Comparison of ENCODE assay signal across 20 cellular contexts in genomic region chr7:40234046-40234445, GRCh38.
DNase-seq lines count a peak whose midpoint lies in the region; ATAC-seq, FAIRE-seq and TF ChIP-seq lines count a peak whose summit lies in the region.
"Had no signal": no experiment of that assay in that cellular context is flagged by ENCODE, and none has a peak within 500 bp of the region (broad histone marks: within the 10 kb centered on the region; RNA-seq: fewer than 3 reads in every experiment).

No MANE protein-coding gene starts in this region.

- H4K20me1 ChIP-seq in endothelial cell of umbilical vein (replicated peaks; ENCODE audit: control insufficient read depth, extremely low read depth, insufficient read depth, low read length), result no peaks in the 10 kb centered on the region

- dilution Hi-C loops in endothelial cell of umbilical vein (cut with MboI; ENCODE audit: extremely low pct_ligation_motif_present, low sequenced_read_pairs), result no loop called here

- TF ChIP-seq CTCF in endothelial cell of umbilical vein (IDR thresholded peaks at IDR 0.05; ENCODE audit: extremely low read depth in 1 of 2, insufficient read depth in 1 of 2, low read depth in 1 of 2, low read length in 2 of 2) (no peak), vagina (IDR thresholded peaks at IDR 0.05) (no peak)

- peak in 1 of 3 donors; percentile 42 for DNase-seq in CD4-positive, CD25-positive, alpha-beta regulatory T cell
- DNase-seq in endothelial cell of umbilical vein (ENCODE audit: low read depth, low spot score) (no peak), vagina (ENCODE audit: extremely low spot score in 2 of 2) (no peak), H4 (ENCODE audit: low spot score) (no peak)
- DNase-seq in activated CD4-positive, alpha-beta memory T cell treated with anti-CD3 and anti-CD28 coated beads for 36 hours, result no peak
- DNase-seq: activated CD4-positive, alpha-beta T cell treated with anti-CD3 and anti-CD28 coated beads for 1 hour; activated T-cell treated with anti-CD3 and anti-CD28 coated beads, Interleukin-2, amount 50 U/mL, for 24 hours; effector memory CD4-positive, alpha-beta T cell; left lung; NCI-H1105; Right ventricle myocardium superior; spleen; stimulated activated naive CD8-positive, alpha-beta T cell treated with anti-CD3 and anti-CD28 coated beads, Interleukin-15, amount 100 ng/mL, for 72 hours had no signal

- no peak for TF ChIP-seq POLR2A in GM18505 (IDR thresholded peaks at IDR 0.05; ENCODE audit: borderline replicate concordance, extremely low read depth, insufficient read depth, insufficient read length)
- no peak for TF ChIP-seq POLR2A in endothelial cell of umbilical vein (IDR thresholded peaks at IDR 0.05; ENCODE audit: low read depth, low read length)
- no peak for TF ChIP-seq POLR2A in vagina (IDR thresholded peaks at IDR 0.05)

- CTCF ChIA-PET in endothelial cell of umbilical vein (lab: Charles Lee), result interaction anchor here (1.5 to 5.7 kb wide), 13 partner anchors 13 to 1499 kb away, joined by 3 to 264 read pairs (median 17); partner anchors contain the start of gene INHBA
- CTCF ChIA-PET in activated CD4-positive, alpha-beta memory T cell treated with anti-CD3 and anti-CD28 coated beads for 36 hours (lab: Charles Lee), result no interaction called here

- H3K9me3 ChIP-seq in CD4-positive, CD25-positive, alpha-beta regulatory T cell (ENCODE audit: control insufficient read depth in 2 of 2, low read length in 2 of 2), result no peaks in the 10 kb centered on the region
- H3K9me3 ChIP-seq in endothelial cell of umbilical vein (replicated peaks; ENCODE audit: control insufficient read depth, insufficient read depth, low read length), result no peaks in the 10 kb centered on the region
- no peaks in the 10 kb centered on the region for H3K9me3 ChIP-seq in vagina
- H3K9me3 ChIP-seq: left lung, prostate gland, spleen had no signal

- ATAC-seq in CD4-positive, CD25-positive, alpha-beta regulatory T cell (ENCODE audit: low read depth in 2 of 2), result no peak
- ATAC-seq in GM18505 (IDR thresholded peaks at IDR 0.05; ENCODE audit: unreplicated experiment) (peak; percentile 52), HG03139 (IDR thresholded peaks at IDR 0.05; ENCODE audit: unreplicated experiment) (peak; percentile 45), HG03025 (IDR thresholded peaks at IDR 0.05; ENCODE audit: low FRiP score, unreplicated experiment) (no peak)
- ATAC-seq: left lung; stimulated activated naive CD8-positive, alpha-beta T cell treated with anti-CD3 and anti-CD28 coated beads, Interleukin-15, amount 100 ng/mL, for 72 hours had no signal

- no peak overlapping the region for H3K27ac ChIP-seq in CD4-positive, CD25-positive, alpha-beta regulatory T cell (ENCODE audit: insufficient read depth, low read length, poor library complexity, severe bottlenecking)
- no peak overlapping the region for H3K27ac ChIP-seq in endothelial cell of umbilical vein (ENCODE audit: insufficient read depth, low read depth, low read length)
- H3K27ac ChIP-seq in vagina, result no peak overlapping the region
- H3K27ac ChIP-seq: cardiac muscle cell, left lung, prostate gland, spleen had no signal

- H3K9ac ChIP-seq in endothelial cell of umbilical vein (replicated peaks; ENCODE audit: extremely low read depth, insufficient read depth, low read length), result no peak overlapping the region

- peaks cover 0 to 6% (median under 1%) of the 10 kb centered on the region in 4 donors for H3K4me1 Mint-ChIP-seq in CD4-positive, CD25-positive, alpha-beta regulatory T cell
- no peaks in the 10 kb centered on the region for H3K4me1 Mint-ChIP-seq in activated CD4-positive, alpha-beta memory T cell treated with anti-CD3 and anti-CD28 coated beads for 36 hours (ENCODE audit: low read depth)

- no TSS peak for BruUV-seq in endothelial cell of umbilical vein (replicated peaks; lab: Mats Ljungman, UMichigan)

- no peak overlapping the region for H3K4me2 ChIP-seq in endothelial cell of umbilical vein (ENCODE audit: insufficient read depth, low read length)

- no peaks in the 10 kb centered on the region for H3K27me3 Mint-ChIP-seq in CD4-positive, CD25-positive, alpha-beta regulatory T cell
- no peaks in the 10 kb centered on the region for H3K27me3 Mint-ChIP-seq in activated CD4-positive, alpha-beta memory T cell treated with anti-CD3 and anti-CD28 coated beads for 36 hours
- H3K27me3 Mint-ChIP-seq: activated T-cell treated with anti-CD3 and anti-CD28 coated beads, Interleukin-2, amount 50 U/mL, for 24 hours; stimulated activated naive CD8-positive, alpha-beta T cell treated with anti-CD3 and anti-CD28 coated beads, Interleukin-15, amount 100 ng/mL, for 72 hours had no signal

- H3K27me3 ChIP-seq in CD4-positive, CD25-positive, alpha-beta regulatory T cell (ENCODE audit: control insufficient read depth, insufficient read depth, low read length), result no peaks in the 10 kb centered on the region
- H3K27me3 ChIP-seq in endothelial cell of umbilical vein (ENCODE audit: control insufficient read depth in 2 of 2, insufficient read depth in 2 of 2, low read length in 2 of 2) (no peaks in the 10 kb centered on the region), vagina (no peaks in the 10 kb centered on the region)
- H3K27me3 ChIP-seq: cardiac muscle cell, left lung, spleen had no signal

- no peak overlapping the region for H3K4me3 Mint-ChIP-seq in CD4-positive, CD25-positive, alpha-beta regulatory T cell
- no peak overlapping the region for H3K4me3 Mint-ChIP-seq in activated CD4-positive, alpha-beta memory T cell treated with anti-CD3 and anti-CD28 coated beads for 36 hours
- H3K4me3 Mint-ChIP-seq: activated T-cell treated with anti-CD3 and anti-CD28 coated beads, Interleukin-2, amount 50 U/mL, for 24 hours; T-helper 2 cell treated with Interferon-gamma antibody and Interleukin-4, amounts not matched to agents 5 μg/mL and 100 μg/mL, for 36 hours had no signal

- peak overlapping the region in 2 of 3 donors; percentile 72 to 79 for H3K27ac Mint-ChIP-seq in CD4-positive, CD25-positive, alpha-beta regulatory T cell
- no peak overlapping the region for H3K27ac Mint-ChIP-seq in activated CD4-positive, alpha-beta memory T cell treated with anti-CD3 and anti-CD28 coated beads for 36 hours
- H3K27ac Mint-ChIP-seq: activated T-cell treated with anti-CD3 and anti-CD28 coated beads, Interleukin-2, amount 50 U/mL, for 24 hours; stimulated activated naive CD8-positive, alpha-beta T cell treated with anti-CD3 and anti-CD28 coated beads, Interleukin-15, amount 100 ng/mL, for 72 hours; T-helper 2 cell treated with Interferon-gamma antibody and Interleukin-4, amounts not matched to agents 5 μg/mL and 100 μg/mL, for 36 hours had no signal

- H3K4me3 ChIP-seq in CD4-positive, CD25-positive, alpha-beta regulatory T cell (ENCODE audit: low read depth, low read length), result no peak overlapping the region
- H3K4me3 ChIP-seq in endothelial cell of umbilical vein (replicated peaks in 1 of 3; ENCODE audit: insufficient read depth in 1 of 3, low read depth in 1 of 3, low read length in 3 of 3), result no peak overlapping the region
- no peak overlapping the region for H3K4me3 ChIP-seq in vagina
- H3K4me3 ChIP-seq: cardiac muscle cell, left lung, prostate gland, spleen had no signal

- no peaks in the 10 kb centered on the region for H3K9me1 ChIP-seq in endothelial cell of umbilical vein (replicated peaks; ENCODE audit: control insufficient read depth, extremely low read depth, insufficient read depth, low read length)

- no peak for FAIRE-seq in endothelial cell of umbilical vein (lab: Jason Lieb, UNC)
- FAIRE-seq: H54 had no signal

- no peaks in the 10 kb centered on the region for H3K36me3 ChIP-seq in CD4-positive, CD25-positive, alpha-beta regulatory T cell (ENCODE audit: control insufficient read depth, insufficient read depth, low read length)
- H3K36me3 ChIP-seq in endothelial cell of umbilical vein (ENCODE audit: control insufficient read depth in 2 of 2, extremely low read depth in 1 of 2, insufficient read depth in 2 of 2, low read length in 2 of 2) (no peaks in the 10 kb centered on the region), vagina (no peaks in the 10 kb centered on the region)
- H3K36me3 ChIP-seq: cardiac muscle cell, left lung, prostate gland, spleen had no signal

- no peaks in the 10 kb centered on the region for H3K4me1 ChIP-seq in CD4-positive, CD25-positive, alpha-beta regulatory T cell (ENCODE audit: control insufficient read depth, insufficient read depth, low read length, poor library complexity, severe bottlenecking)
- no peaks in the 10 kb centered on the region for H3K4me1 ChIP-seq in endothelial cell of umbilical vein (ENCODE audit: control insufficient read depth, extremely low read depth, insufficient read depth, low read length)
- no peaks in the 10 kb centered on the region for H3K4me1 ChIP-seq in vagina
- H3K4me1 ChIP-seq: left lung, prostate gland, spleen had no signal

- intact Hi-C loops in endothelial cell of umbilical vein (cut with micrococcal nuclease) (loop anchor here (5.0 to 10.0 kb wide), 2 partner anchors 271 to 768 kb away; no protein-coding TSS in a partner anchor), vagina (cut with DNase I) (no loop called here)
- intact Hi-C loops in activated CD4-positive, alpha-beta memory T cell treated with anti-CD3 and anti-CD28 coated beads for 36 hours (cut with micrococcal nuclease), result no loop called here

- H3K9me3 Mint-ChIP-seq in CD4-positive, CD25-positive, alpha-beta regulatory T cell, result no peaks in the 10 kb centered on the region
- H3K9me3 Mint-ChIP-seq in activated CD4-positive, alpha-beta memory T cell treated with anti-CD3 and anti-CD28 coated beads for 36 hours, result no peaks in the 10 kb centered on the region
- H3K9me3 Mint-ChIP-seq: activated T-cell treated with anti-CD3 and anti-CD28 coated beads, Interleukin-2, amount 50 U/mL, for 24 hours; stimulated activated naive CD8-positive, alpha-beta T cell treated with anti-CD3 and anti-CD28 coated beads, Interleukin-15, amount 100 ng/mL, for 72 hours; T-helper 2 cell treated with Interferon-gamma antibody and Interleukin-4, amounts not matched to agents 5 μg/mL and 100 μg/mL, for 36 hours had no signal

- POLR2A ChIA-PET in endothelial cell of umbilical vein (lab: Charles Lee), result no interaction called here
- POLR2A ChIA-PET in activated CD4-positive, alpha-beta memory T cell treated with anti-CD3 and anti-CD28 coated beads for 36 hours (lab: Charles Lee), result no interaction called here

- no peaks in the 10 kb centered on the region for H3K36me3 Mint-ChIP-seq in CD4-positive, CD25-positive, alpha-beta regulatory T cell
- no peaks in the 10 kb centered on the region for H3K36me3 Mint-ChIP-seq in activated CD4-positive, alpha-beta memory T cell treated with anti-CD3 and anti-CD28 coated beads for 36 hours

- H3K79me2 ChIP-seq in endothelial cell of umbilical vein (ENCODE audit: control insufficient read depth, insufficient read depth, low read length), result no peaks in the 10 kb centered on the region

- peak overlapping the region; percentile 8 for H2AFZ ChIP-seq in endothelial cell of umbilical vein (ENCODE audit: low read depth, low read length)

TF ChIP-seq in endothelial cell of umbilical vein, 7 proteins besides CTCF, POLR2A, EP300 and RAD21 (continues in another document):
- no peak for TF ChIP-seq MYC (IDR thresholded peaks at IDR 0.05; ENCODE audit: low read depth, low read length)
- no peak for TF ChIP-seq FOS (IDR thresholded peaks at IDR 0.05; ENCODE audit: borderline replicate concordance, insufficient read depth, low read length)
- TF ChIP-seq EZH2 (IDR thresholded peaks at IDR 0.05; ENCODE audit: borderline replicate concordance, low read depth, low read length, severe bottlenecking), result no peak
- no peak for TF ChIP-seq POLR2AphosphoS5 (IDR thresholded peaks at IDR 0.05; ENCODE audit: insufficient read depth, low read depth, low read length)

Comparison
In these comparisons a context has a peak if more than half of its experiments do, and no peak if none do; other contexts are left out.
1. ATAC-seq: peak in GM18505 (single experiment) and HG03139 (single experiment); none in CD4-positive, CD25-positive, alpha-beta regulatory T cell (0 of 2) and HG03025 (single experiment).